ENCODE assay signal across 10 cellular contexts in genomic region chr18:57084331-57085298, GRCh38.
DNase-seq lines count a peak whose midpoint lies in the region; ATAC-seq and TF ChIP-seq lines count a peak whose summit lies in the region.
"Had no signal": no experiment of that assay in that cellular context is flagged by ENCODE, and none has a peak within 500 bp of the region (broad histone marks: within the 10 kb centered on the region; RNA-seq: fewer than 3 reads in every experiment).

No MANE protein-coding gene starts in this region.

- H3K4me3 ChIP-seq in A673 (ENCODE audit: low read depth, low read length, poor library complexity, severe bottlenecking) = no peak overlapping the region
- H3K4me3 ChIP-seq: thoracic aorta had no signal

- DNase-seq in A673 (ENCODE audit: low spot score) (peak; percentile 72), NOMO-1 treated with dmso at 0.1 percent for 144 hours (lab: John Stamatoyannopoulos, UW; ENCODE audit: unreplicated experiment) (peak; percentile 80), glutamatergic neuron (no peak), activated gamma-delta T cell (lab: John Stamatoyannopoulos, UW) (no peak), NCI-H1105 treated with DMSO at 0.1 percent for 48 hours (lab: John Stamatoyannopoulos, UW) (no peak)
- DNase-seq in stimulated activated CD4-positive, alpha-beta T cell treated with anti-CD3 and anti-CD28 coated beads, Interleukin-4, amount 100 ng/mL, for 24 hours = no peak
- DNase-seq: SHP77 treated with DMSO at 0.1 percent for 48 hours had no signal

- peaks cover 4% of the 10 kb centered on the region for H3K9me3 ChIP-seq in A673 (ENCODE audit: low read depth, low read length, poor library complexity, severe bottlenecking)
- H3K9me3 ChIP-seq: thoracic aorta had no signal

- peaks cover 2% of the 10 kb centered on the region for H3K9me3 Mint-ChIP-seq in glutamatergic neuron (ENCODE audit: unreplicated experiment)

- CTCF ChIA-PET in A673 (lab: Charles Lee) = no interaction called here

- no peaks in the 10 kb centered on the region for H3K36me3 ChIP-seq in A673 (ENCODE audit: insufficient read depth, low read length, poor library complexity, severe bottlenecking)
- H3K36me3 ChIP-seq: thoracic aorta had no signal

- H3K36me3 Mint-ChIP-seq in glutamatergic neuron (ENCODE audit: unreplicated experiment) = peaks cover 14% of the 10 kb centered on the region

- ATAC-seq in GM18868 (IDR thresholded peaks at IDR 0.05; ENCODE audit: unreplicated experiment) (peak; percentile 86), HG02938 (IDR thresholded peaks at IDR 0.05; ENCODE audit: unreplicated experiment) (peak; percentile 83)

- no peak overlapping the region for H3K4me3 Mint-ChIP-seq in glutamatergic neuron (ENCODE audit: unreplicated experiment)

- POLR2A ChIA-PET in A673 (lab: Charles Lee; ENCODE audit: low non-redundant PET) = no interaction called here

- H3K27ac Mint-ChIP-seq in glutamatergic neuron (ENCODE audit: unreplicated experiment) = no peak overlapping the region

- peaks cover 9% of the 10 kb centered on the region for H3K4me1 ChIP-seq in A673 (ENCODE audit: insufficient read depth, low read length, poor library complexity, severe bottlenecking)

- intact Hi-C loops in A673 (cut with micrococcal nuclease; ENCODE audit: unreplicated experiment) = no loop called here

- H3K27me3 Mint-ChIP-seq in glutamatergic neuron (ENCODE audit: unreplicated experiment) = peaks cover 2% of the 10 kb centered on the region

- peaks cover 6% of the 10 kb centered on the region for H3K4me1 Mint-ChIP-seq in glutamatergic neuron (ENCODE audit: low read depth, unreplicated experiment)

- no peak for TF ChIP-seq CTCF in A673 (conservative IDR thresholded peaks at IDR 0.05; ENCODE audit: low read depth, low read length)
- TF ChIP-seq CTCF in glutamatergic neuron (IDR thresholded peaks at IDR 0.05; ENCODE audit: partially characterized antibody, unreplicated experiment) = no peak

- H3K27me3 ChIP-seq in A673 (replicated peaks; ENCODE audit: insufficient read depth, low read depth, low read length, poor library complexity) = peaks cover 4% of the 10 kb centered on the region

- no peak overlapping the region for H3K27ac ChIP-seq in A673 (ENCODE audit: low read depth, low read length, poor library complexity, severe bottlenecking)
- H3K27ac ChIP-seq: thoracic aorta had no signal

- BruUV-seq in A673 (replicated peaks; lab: Mats Ljungman, UMichigan) = no TSS peak

Comparison
In these comparisons a context has a peak if more than half of its experiments do, and no peak if none do; other contexts are left out.
1. DNase-seq: peak in A673 (single experiment) and NOMO-1 treated with dmso at 0.1 percent for 144 hours (single experiment); none in glutamatergic neuron (single experiment), activated gamma-delta T cell (single experiment), stimulated activated CD4-positive, alpha-beta T cell treated with anti-CD3 and anti-CD28 coated beads, Interleukin-4, amount 100 ng/mL, for 24 hours (single experiment) and NCI-H1105 treated with DMSO at 0.1 percent for 48 hours (single experiment).